Comparison of ENCODE assay signal across 34 cellular contexts in the genomic region with DNA sequence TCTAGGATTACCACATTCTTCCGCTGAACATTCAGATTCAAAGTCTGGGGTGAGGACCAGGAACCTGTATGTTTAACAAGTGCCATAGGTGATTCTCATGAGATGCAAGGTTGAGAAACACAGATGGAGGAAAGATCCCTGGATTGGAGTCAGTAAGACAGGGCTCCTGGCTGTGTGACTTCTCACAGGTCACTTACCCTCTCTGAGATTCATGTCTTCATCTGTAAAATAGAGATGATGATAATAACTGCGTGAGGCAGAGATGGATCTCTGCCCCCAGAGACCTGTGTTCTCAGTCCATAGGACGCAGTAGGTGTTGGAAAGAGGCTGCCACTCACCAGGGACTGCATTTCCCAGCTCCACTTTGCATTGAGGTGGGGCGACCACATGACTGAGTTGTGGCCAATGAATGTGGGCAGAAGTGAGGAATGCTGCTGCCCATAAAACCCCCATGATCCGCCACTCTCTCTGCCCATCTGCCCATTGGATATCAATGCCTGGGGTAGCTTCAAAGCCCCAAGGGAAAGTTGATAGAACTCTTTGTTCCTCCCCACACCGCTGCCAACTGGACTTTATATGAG. TPM values are rescaled to one million over a fixed set of nuclear protein-coding genes. Genes with fewer than 3 reads are reported as not detected.
"Had no signal": no experiment of that assay in that cellular context is flagged by ENCODE, and none has a peak within 500 bp of the region (broad histone marks: within the 10 kb centered on the region; RNA-seq: fewer than 3 reads in every experiment).

No MANE protein-coding gene starts in this region.

- H3K9me3 ChIP-seq: ascending aorta, SJCRH30, SK-N-SH had no signal

- ATAC-seq: activated CD8-positive, alpha-beta T cell treated with anti-CD3 and anti-CD28 coated beads, Interleukin-2, amount 10 ng/mL, durations not matched to agents 7 days and 5 days; T-cell had no signal

- H3K4me1 ChIP-seq: ascending aorta had no signal

- H3K4me2 ChIP-seq: SK-N-SH had no signal

- FAIRE-seq: RCC 7860 had no signal

- H3K27ac ChIP-seq: ascending aorta, cardiac muscle cell, PC-9, SJCRH30, VCaP had no signal

- H3K27me3 ChIP-seq: ascending aorta, cardiac muscle cell had no signal

- H3K4me3 ChIP-seq: ascending aorta, cardiac muscle cell, PC-9, SJCRH30 had no signal

- DNase-seq: activated CD4-positive, alpha-beta T cell treated with anti-CD3 and anti-CD28 coated beads for 1 hour; activated CD4-positive, alpha-beta T cell treated with anti-CD3 and anti-CD28 coated beads for 48 hours; activated CD4-positive, CD25-positive, alpha-beta regulatory T cell; activated CD8-positive, alpha-beta T cell treated with anti-CD3 and anti-CD28 coated beads, Interleukin-2, amount 10 ng/mL, durations not matched to agents 7 days and 5 days; activated gamma-delta T cell; activated naive CD4-positive, alpha-beta T cell treated with Interleukin-2 at 50 U/mL for 16 hours; activated naive CD8-positive, alpha-beta T cell treated with anti-CD3 and anti-CD28 coated beads, Interleukin-2, amount 10 ng/mL, durations not matched to agents 7 days and 5 days; activated T-cell treated with anti-CD3 and anti-CD28 coated beads, Interleukin-2, amount 50 U/mL, for 24 hours; amygdala; NCI-H1092 treated with DMSO at 0.1 percent for 48 hours; NCI-H1417; NCI-H146; NCI-H187; NCI-H2029 treated with DMSO at 0.1 percent for 48 hours; NCI-H2107; NCI-H2171; NCI-H510A; NCI-H526; NCI-H748 treated with DMSO at 0.1 percent for 48 hours; PC-9; Right ventricle myocardium superior; SJCRH30; SK-N-SH; T-cell; T-helper 2 cell; T-helper 9 cell had no signal

- H3K36me3 ChIP-seq: ascending aorta, cardiac muscle cell, SJCRH30 had no signal

- H3K9ac ChIP-seq: SK-N-SH had no signal

RNA-seq across cellular contexts. Expression of a gene that starts 13.6 kb away (rescaled TPM):
- total RNA-seq: activated CD8-positive, alpha-beta T cell treated with anti-CD3 and anti-CD28 coated beads, Interleukin-2, amount 10 ng/mL, durations not matched to agents 7 days and 5 days; activated naive CD8-positive, alpha-beta T cell treated with anti-CD3 and anti-CD28 coated beads, Interleukin-2, amount 10 ng/mL, durations not matched to agents 7 days and 5 days; activated T-helper 2 cell treated with anti-CD3 and anti-CD28 coated beads, Interferon-gamma antibody, Interleukin-2, Interleukin-4, amounts not matched to agents 10 μg/mL and 5 μg/mL and 100 μg/mL, durations not matched to agents 14 hours and 24 hours and 36 hours; ascending aorta; chondrocyte; M059J; PC-9; Right ventricle myocardium superior; SJCRH30; T-cell had no signal

RNA-seq across cellular contexts. Expression of a gene that starts 46.5 kb away (rescaled TPM):
- total RNA-seq: activated T-helper 2 cell treated with anti-CD3 and anti-CD28 coated beads, Interferon-gamma antibody, Interleukin-2, Interleukin-4, amounts not matched to agents 10 μg/mL and 5 μg/mL and 100 μg/mL, durations not matched to agents 14 hours and 24 hours and 36 hours; OCI-LY7 had no signal
